8 cellular contexts compared by ENCODE assay signal in genomic region chr4:121799888-121800501, GRCh38. TPM values are rescaled to one million over a fixed set of nuclear protein-coding genes. Genes with fewer than 3 reads are reported as not detected.
A peak's percentile ranks its signal among the peaks of the same experiment; 100 is the strongest.
DNase-seq lines count a peak whose midpoint lies in the region; ATAC-seq and TF ChIP-seq lines count a peak whose summit lies in the region.
"Had no signal": no experiment of that assay in that cellular context is flagged by ENCODE, and none has a peak within 500 bp of the region (broad histone marks: within the 10 kb centered on the region; RNA-seq: fewer than 3 reads in every experiment).

No MANE protein-coding gene starts in this region.

- H3K27me3 ChIP-seq in Peyer's patch (no peaks in the 10 kb centered on the region), hepatocyte (no peaks in the 10 kb centered on the region), spleen (replicated peaks in 1 of 7) (no peaks in the 10 kb centered on the region)

- H3K9me3 ChIP-seq in Peyer's patch (no peaks in the 10 kb centered on the region), hepatocyte (ENCODE audit: low read depth) (no peaks in the 10 kb centered on the region), spleen (no peaks in the 10 kb centered on the region)

- no peak overlapping the region for H3K4me3 ChIP-seq in Peyer's patch
- H3K4me3 ChIP-seq in hepatocyte: no peak overlapping the region
- peak overlapping the region in 4 of 8 donors; percentile 77 to 87 (median 82) for H3K4me3 ChIP-seq in spleen

- no peaks in the 10 kb centered on the region for H3K9me3 Mint-ChIP-seq in endothelial cell (ENCODE audit: unreplicated experiment)

- H3K4me3 Mint-ChIP-seq in endothelial cell (ENCODE audit: unreplicated experiment): no peak overlapping the region

- TF ChIP-seq POLR2A in Peyer's patch (IDR thresholded peaks at IDR 0.05): no peak
- TF ChIP-seq POLR2A in spleen (IDR thresholded peaks at IDR 0.05): no peak

- H3K36me3 Mint-ChIP-seq in endothelial cell (ENCODE audit: low read depth, unreplicated experiment): no peaks in the 10 kb centered on the region

- H3K27ac Mint-ChIP-seq in endothelial cell (ENCODE audit: unreplicated experiment): no peak overlapping the region

- H3K36me3 ChIP-seq in Peyer's patch: peaks cover 0 to 21% (median 0%) of the 10 kb centered on the region in 3 donors
- no peaks in the 10 kb centered on the region for H3K36me3 ChIP-seq in hepatocyte (replicated peaks; ENCODE audit: insufficient read depth, low read depth)
- peaks cover 0 to 27% (median 24%) of the 10 kb centered on the region in 6 donors for H3K36me3 ChIP-seq in spleen

- peak overlapping the region; percentile 77 for H3K4me2 ChIP-seq in hepatocyte

- H3K4me1 Mint-ChIP-seq in endothelial cell (ENCODE audit: unreplicated experiment): peaks cover 15% of the 10 kb centered on the region

- ATAC-seq in GM18867 (IDR thresholded peaks at IDR 0.05; ENCODE audit: unreplicated experiment): peak; percentile 5
- no peak for ATAC-seq in HG02610 (IDR thresholded peaks at IDR 0.05; ENCODE audit: unreplicated experiment)

- peaks cover 0 to 12% (median 2%) of the 10 kb centered on the region in 4 donors for H3K4me1 ChIP-seq in Peyer's patch
- peaks cover 11% of the 10 kb centered on the region for H3K4me1 ChIP-seq in hepatocyte (ENCODE audit: insufficient read depth)
- H3K4me1 ChIP-seq in spleen: peaks cover 13 to 59% (median 45%) of the 10 kb centered on the region in 6 donors

- H2AFZ ChIP-seq in hepatocyte: peak overlapping the region; percentile 92

- peaks cover 15% of the 10 kb centered on the region for H3K79me2 ChIP-seq in hepatocyte

- peak overlapping the region in 3 of 4 donors; percentile 83 to 93 (median 90) for H3K27ac ChIP-seq in Peyer's patch
- H3K27ac ChIP-seq in hepatocyte: peak overlapping the region; percentile 94
- H3K27ac ChIP-seq in spleen: peak overlapping the region in 6 of 8 donors; percentile 91 to 96 (median 94)

- no peak for TF ChIP-seq CTCF in Peyer's patch (IDR thresholded peaks at IDR 0.05)
- TF ChIP-seq CTCF in hepatocyte (IDR thresholded peaks at IDR 0.05; ENCODE audit: poor library complexity): no peak
- no peak for TF ChIP-seq CTCF in spleen (IDR thresholded peaks at IDR 0.05 in 8 of 11, conservative IDR thresholded peaks at IDR 0.05 in 3 of 11)
- TF ChIP-seq CTCF in endothelial cell (IDR thresholded peaks at IDR 0.05; ENCODE audit: unreplicated experiment): no peak

- no peaks in the 10 kb centered on the region for H3K9me2 ChIP-seq in hepatocyte (replicated peaks; ENCODE audit: insufficient read depth)

- H4K20me1 ChIP-seq in hepatocyte (ENCODE audit: insufficient read depth, poor library complexity, severe bottlenecking): no peaks in the 10 kb centered on the region

- 89% methylated on average over 2 of the region's 2 CpGs for WGBS in hepatocyte (ENCODE audit: low lambda C conversion rate, missing lambda C conversion rate)
- WGBS in spleen, 5 donors: 85 to 99% (median 93%) methylated on average over 2 of the region's 2 CpGs

- DNase-seq in Peyer's patch: no peak
- DNase-seq in hepatocyte (ENCODE audit: low spot score): no peak
- DNase-seq in spleen: no peak
- no peak for DNase-seq in endothelial cell (ENCODE audit: low spot score)
- no peak for DNase-seq in posterior cingulate gyrus
- DNase-seq: NCI-H1436 had no signal

- peaks cover 2% of the 10 kb centered on the region for H3K27me3 Mint-ChIP-seq in endothelial cell (ENCODE audit: unreplicated experiment)

- intact Hi-C loops in spleen (cut with DNase I; ENCODE audit: low total_unique reads) (no loop called here), posterior cingulate gyrus (cut with DNase I) (no loop called here)

RNA-seq across cellular contexts. Expression of gene EXOSC9, which starts 1.1 kb away (rescaled TPM):
- total RNA-seq in Peyer's patch (10 to 100 TPM in 3 of 4 donors, 1 to 10 TPM in 1; 9.5 to 69.3 (median 17.9) TPM), hepatocyte (20.1 and 23.1 TPM in 2 replicates), spleen (10 to 100 TPM; 20.6 to 41.5 (median 24.3) TPM), endothelial cell (ENCODE audit: unreplicated experiment) (29.3 TPM)
- polyA plus RNA-seq in hepatocyte (14.4 and 15.4 TPM in 2 replicates), spleen (10 to 100 TPM; 21.2 to 26.3 (median 21.9) TPM)

RNA-seq across cellular contexts. Expression of gene CCNA2, which starts 23.7 kb away (rescaled TPM):
- total RNA-seq in Peyer's patch (10 to 100 TPM in 1 of 4 donors, 1 to 10 TPM in 3; 3.4 to 22.3 (median 7.2) TPM), hepatocyte (15.3 and 21.6 TPM in 2 replicates), spleen (10 to 100 TPM in 1 of 7 donors, 1 to 10 TPM in 6; 2.3 to 10.9 (median 6.0) TPM), endothelial cell (ENCODE audit: unreplicated experiment) (11.4 TPM)
- polyA plus RNA-seq in hepatocyte (7.4 and 15.1 TPM in 2 replicates), spleen (1 to 10 TPM; 2.1 to 8.3 (median 5.8) TPM)

RNA-seq across cellular contexts. Expression of gene SMIM43, which starts 35.0 kb away (rescaled TPM):
- total RNA-seq in Peyer's patch (not detected), hepatocyte (0.08 TPM in 1 of 2 replicates, not detected in the other), spleen (1 to 10 TPM in 1 of 7 donors, under 1 TPM in 2, not detected in 4; 0.32 to 1.5 (median 0.52) TPM), endothelial cell (ENCODE audit: unreplicated experiment) (19.8 TPM)
- polyA plus RNA-seq in hepatocyte (0.95 TPM in 1 of 2 replicates, not detected in the other), spleen (under 1 TPM; 0.13 to 0.35 (median 0.29) TPM)
